1 cellular context compared by ENCODE assay signal in the genomic region with DNA sequence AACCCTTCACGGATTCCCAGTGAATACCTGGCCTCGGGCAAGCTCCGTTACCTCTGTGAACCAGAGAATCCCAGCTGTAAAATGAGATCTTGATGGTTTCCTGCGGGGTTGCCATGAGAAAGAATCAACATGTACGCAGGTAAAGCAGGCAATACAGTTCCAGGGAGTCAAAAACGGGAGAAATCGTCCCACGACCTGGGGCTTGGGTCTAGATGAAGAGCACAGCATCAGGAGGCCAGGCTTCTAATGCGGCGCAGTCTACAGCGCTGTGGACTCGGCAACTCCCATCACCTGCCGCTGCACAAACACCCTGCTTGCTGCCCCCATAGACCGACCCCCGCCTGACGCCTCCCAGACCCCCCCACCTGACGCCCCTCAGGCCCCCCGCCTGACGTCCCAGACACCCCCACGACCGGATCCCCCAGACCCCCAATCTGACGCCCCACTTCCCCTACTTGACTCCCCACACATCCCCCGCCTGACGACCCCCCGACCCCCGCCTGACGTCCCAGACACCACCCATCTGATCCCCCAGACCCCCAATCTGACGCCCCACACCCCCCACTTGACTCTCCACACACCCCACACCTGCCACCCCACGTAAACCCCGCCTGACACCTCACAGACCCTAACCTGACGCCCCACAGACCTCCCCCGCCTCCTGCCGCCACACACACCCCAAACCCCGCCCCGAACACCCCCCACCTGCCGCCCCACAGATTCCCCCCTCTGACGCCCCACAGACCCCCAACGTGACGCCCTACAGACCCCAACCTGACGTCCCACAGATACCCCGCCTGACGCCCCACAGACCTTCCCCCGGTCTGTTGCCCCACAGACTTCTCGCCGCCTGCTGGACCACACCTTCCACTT.
TF ChIP-seq lines count a peak whose summit lies in the region.

No MANE protein-coding gene starts in this region.

TF ChIP-seq in GM12878, 131 proteins besides CTCF, POLR2A, EP300 and RAD21:
- TF ChIP-seq, protein P1, sequence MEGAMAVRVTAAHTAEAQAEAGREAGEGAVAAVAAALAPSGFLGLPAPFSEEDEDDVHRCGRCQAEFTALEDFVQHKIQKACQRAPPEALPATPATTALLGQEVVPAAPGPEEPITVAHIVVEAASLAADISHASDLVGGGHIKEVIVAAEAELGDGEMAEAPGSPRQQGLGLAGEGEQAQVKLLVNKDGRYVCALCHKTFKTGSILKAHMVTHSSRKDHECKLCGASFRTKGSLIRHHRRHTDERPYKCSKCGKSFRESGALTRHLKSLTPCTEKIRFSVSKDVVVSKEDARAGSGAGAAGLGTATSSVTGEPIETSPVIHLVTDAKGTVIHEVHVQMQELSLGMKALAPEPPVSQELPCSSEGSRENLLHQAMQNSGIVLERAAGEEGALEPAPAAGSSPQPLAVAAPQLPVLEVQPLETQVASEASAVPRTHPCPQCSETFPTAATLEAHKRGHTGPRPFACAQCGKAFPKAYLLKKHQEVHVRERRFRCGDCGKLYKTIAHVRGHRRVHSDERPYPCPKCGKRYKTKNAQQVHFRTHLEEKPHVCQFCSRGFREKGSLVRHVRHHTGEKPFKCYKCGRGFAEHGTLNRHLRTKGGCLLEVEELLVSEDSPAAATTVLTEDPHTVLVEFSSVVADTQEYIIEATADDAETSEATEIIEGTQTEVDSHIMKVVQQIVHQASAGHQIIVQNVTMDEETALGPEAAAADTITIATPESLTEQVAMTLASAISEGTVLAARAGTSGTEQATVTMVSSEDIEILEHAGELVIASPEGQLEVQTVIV (IDR thresholded peaks at IDR 0.05; ENCODE audit: borderline replicate concordance, partially characterized antibody), result no peak
- TF ChIP-seq IKZF2 (IDR thresholded peaks at IDR 0.05), result 0 out of 4 replicates have a peak, but pooled peaks of 1 of the 2 experiments have one; percentile 17
